Comparison of ENCODE assay signal across 24 cellular contexts in genomic region chr1:92752719-92753118, GRCh38. TPM values are rescaled to one million over a fixed set of nuclear protein-coding genes. Genes with fewer than 3 reads are reported as not detected.
DNase-seq lines count a peak whose midpoint lies in the region; ATAC-seq and TF ChIP-seq lines count a peak whose summit lies in the region.
"Had no signal": no experiment of that assay in that cellular context is flagged by ENCODE, and none has a peak within 500 bp of the region (broad histone marks: within the 10 kb centered on the region; RNA-seq: fewer than 3 reads in every experiment).

No MANE protein-coding gene starts in this region.

- no peak overlapping the region for H3K4me3 Mint-ChIP-seq in activated naive CD8-positive, alpha-beta T cell treated with anti-CD3 and anti-CD28 coated beads for 36 hours
- H3K4me3 Mint-ChIP-seq: activated CD4-positive, alpha-beta T cell treated with anti-CD3 and anti-CD28 coated beads, Interleukin-2, amount 10 ng/mL, durations not matched to agents 7 days and 5 days; activated naive CD8-positive, alpha-beta T cell treated with anti-CD3 and anti-CD28 coated beads, Interleukin-2, amount 10 ng/mL, durations not matched to agents 7 days and 5 days; CD8-positive, alpha-beta T cell; naive B cell; stimulated activated effector memory CD8-positive, alpha-beta T cell treated with anti-CD3 and anti-CD28 coated beads, Interleukin-12 subunit alpha, Interleukin-12 subunit beta, amount 100 ng/mL, for 72 hours had no signal

- H3F3A ChIP-seq in GM23248 (ENCODE audit: insufficient read depth), result peaks cover 49% of the 10 kb centered on the region

- H3K27me3 Mint-ChIP-seq in activated naive CD8-positive, alpha-beta T cell treated with anti-CD3 and anti-CD28 coated beads for 36 hours, result peaks cover 3% of the 10 kb centered on the region
- H3K27me3 Mint-ChIP-seq: naive B cell had no signal

- in situ Hi-C loops in GM23248 (cut with MboI), result no loop called here

- H3K27ac ChIP-seq in GM23248, result peak overlapping the region; percentile 84
- H3K27ac ChIP-seq: cardiac muscle cell, gastroesophageal sphincter, ovary, uterus had no signal

- peak overlapping the region; percentile 10; the same call in 1 of the 2 replicates for H3K9ac ChIP-seq in GM23248

- no peaks in the 10 kb centered on the region for H3K36me3 ChIP-seq in GM23248 (ENCODE audit: low read depth)
- H3K36me3 ChIP-seq: cardiac muscle cell, gastroesophageal sphincter, ovary, uterus had no signal

- no peaks in the 10 kb centered on the region for H4K20me1 ChIP-seq in GM23248 (ENCODE audit: insufficient read depth)

- H3K27ac Mint-ChIP-seq in activated naive CD8-positive, alpha-beta T cell treated with anti-CD3 and anti-CD28 coated beads for 36 hours, result no peak overlapping the region
- H3K27ac Mint-ChIP-seq: activated CD4-positive, alpha-beta T cell treated with anti-CD3 and anti-CD28 coated beads, Interleukin-2, amount 10 ng/mL, durations not matched to agents 7 days and 5 days; activated naive CD8-positive, alpha-beta T cell treated with anti-CD3 and anti-CD28 coated beads, Interleukin-2, amount 10 ng/mL, durations not matched to agents 7 days and 5 days; CD8-positive, alpha-beta T cell; stimulated activated effector memory CD8-positive, alpha-beta T cell treated with anti-CD3 and anti-CD28 coated beads, Interleukin-12 subunit alpha, Interleukin-12 subunit beta, amount 100 ng/mL, for 72 hours had no signal

- H3K9me2 ChIP-seq in GM23248 (ENCODE audit: insufficient read depth), result no peaks in the 10 kb centered on the region

- H3K4me2 ChIP-seq in GM23248 (ENCODE audit: unreplicated experiment), result peak overlapping the region; percentile 52

- H3K36me3 Mint-ChIP-seq in activated naive CD8-positive, alpha-beta T cell treated with anti-CD3 and anti-CD28 coated beads for 36 hours, result no peaks in the 10 kb centered on the region
- H3K36me3 Mint-ChIP-seq: activated naive CD8-positive, alpha-beta T cell treated with anti-CD3 and anti-CD28 coated beads, Interleukin-2, amount 10 ng/mL, durations not matched to agents 7 days and 5 days; CD8-positive, alpha-beta T cell; stimulated activated effector memory CD8-positive, alpha-beta T cell treated with anti-CD3 and anti-CD28 coated beads, Interleukin-12 subunit alpha, Interleukin-12 subunit beta, amount 100 ng/mL, for 72 hours had no signal

- peaks cover 46% of the 10 kb centered on the region for H3K4me1 ChIP-seq in GM23248 (ENCODE audit: insufficient read depth)
- H3K4me1 ChIP-seq: uterus had no signal

- H3K79me2 ChIP-seq in GM23248 (ENCODE audit: insufficient read depth), result peaks cover 66% of the 10 kb centered on the region

- no peak for ATAC-seq in HG02840 (IDR thresholded peaks at IDR 0.05; ENCODE audit: low FRiP score, unreplicated experiment)
- ATAC-seq: CD8-positive, alpha-beta T cell; gastroesophageal sphincter; HCT116; right cardiac atrium; Right ventricle myocardium inferior; stimulated activated effector memory CD8-positive, alpha-beta T cell treated with anti-CD3 and anti-CD28 coated beads, Interleukin-12 subunit alpha, Interleukin-12 subunit beta, amount 100 ng/mL, for 72 hours had no signal

- no peaks in the 10 kb centered on the region for H3K4me1 Mint-ChIP-seq in activated naive CD8-positive, alpha-beta T cell treated with anti-CD3 and anti-CD28 coated beads for 36 hours
- H3K4me1 Mint-ChIP-seq: activated CD4-positive, alpha-beta T cell treated with anti-CD3 and anti-CD28 coated beads, Interleukin-2, amount 10 ng/mL, durations not matched to agents 7 days and 5 days; activated naive CD8-positive, alpha-beta T cell treated with anti-CD3 and anti-CD28 coated beads, Interleukin-2, amount 10 ng/mL, durations not matched to agents 7 days and 5 days; stimulated activated effector memory CD8-positive, alpha-beta T cell treated with anti-CD3 and anti-CD28 coated beads, Interleukin-12 subunit alpha, Interleukin-12 subunit beta, amount 100 ng/mL, for 72 hours had no signal

- no peak for TF ChIP-seq CTCF in fibroblast of mammary gland (conservative IDR thresholded peaks at IDR 0.05; ENCODE audit: control insufficient read depth, insufficient read depth, low read depth, low read length)

- H3K9me3 ChIP-seq in GM23248 (ENCODE audit: low read depth), result no peaks in the 10 kb centered on the region
- H3K9me3 ChIP-seq: gastroesophageal sphincter, ovary, uterus had no signal

- H3K9me3 Mint-ChIP-seq in activated naive CD8-positive, alpha-beta T cell treated with anti-CD3 and anti-CD28 coated beads for 36 hours, result no peaks in the 10 kb centered on the region
- H3K9me3 Mint-ChIP-seq: activated CD4-positive, alpha-beta T cell treated with anti-CD3 and anti-CD28 coated beads, Interleukin-2, amount 10 ng/mL, durations not matched to agents 7 days and 5 days; activated naive CD8-positive, alpha-beta T cell treated with anti-CD3 and anti-CD28 coated beads, Interleukin-2, amount 10 ng/mL, durations not matched to agents 7 days and 5 days; stimulated activated effector memory CD8-positive, alpha-beta T cell treated with anti-CD3 and anti-CD28 coated beads, Interleukin-12 subunit alpha, Interleukin-12 subunit beta, amount 100 ng/mL, for 72 hours had no signal

- no peak overlapping the region for H2AFZ ChIP-seq in GM23248

- DNase-seq in A172 (ENCODE audit: low spot score) (peak; percentile 11), GM23248 (peak; percentile 73), SK-N-DZ (ENCODE audit: low spot score) (peak; percentile 10), fibroblast of mammary gland (ENCODE audit: low read depth) (peak; percentile 31), NCI-H1092 (lab: John Stamatoyannopoulos, UW) (no peak), NCI-H1930 (lab: John Stamatoyannopoulos, UW) (no peak)
- no peak for DNase-seq in activated naive CD8-positive, alpha-beta T cell treated with anti-CD3 and anti-CD28 coated beads for 36 hours
- DNase-seq: activated CD4-positive, alpha-beta T cell treated with anti-CD3 and anti-CD28 coated beads, Interleukin-2, amount 10 ng/mL, durations not matched to agents 7 days and 5 days; activated naive CD8-positive, alpha-beta T cell treated with anti-CD3 and anti-CD28 coated beads, Interleukin-2, amount 10 ng/mL, durations not matched to agents 7 days and 5 days; CD8-positive, alpha-beta T cell; DMS79 treated with DMSO at 0.1 percent for 48 hours; naive B cell; NCI-H1417 treated with DMSO at 0.1 percent for 48 hours; NCI-H526; ovary; right cardiac atrium; T-helper 1 cell; uterus had no signal

- no peak overlapping the region for H3K4me3 ChIP-seq in GM23248
- H3K4me3 ChIP-seq in fibroblast of mammary gland (ENCODE audit: control insufficient read depth, low read depth, low read length), result no peak overlapping the region
- H3K4me3 ChIP-seq: cardiac muscle cell, gastroesophageal sphincter, ovary, uterus had no signal

- no peaks in the 10 kb centered on the region for H3K27me3 ChIP-seq in GM23248 (replicated peaks; ENCODE audit: insufficient read depth)
- H3K27me3 ChIP-seq: cardiac muscle cell, gastroesophageal sphincter, ovary, uterus had no signal

- WGBS in GM23248 (ENCODE audit: low coverage in 1 of 2, low lambda C conversion rate in 2 of 2, missing lambda C conversion rate in 2 of 2), 2 experiments, result 23 to 43% methylated on average over 3 of the region's 3 CpGs

RNA-seq across cellular contexts. Expression of gene EVI5, which starts 32.2 kb away (rescaled TPM):
- 11.0 and 21.3 TPM in 2 replicates for total RNA-seq in A172 (2014; rRNA removed; shearing (Covaris generic))
- 16.5 and 24.5 TPM in 2 replicates for total RNA-seq in GM23248 (2014; rRNA removed; shearing (Covaris generic))
- 18.7 and 20.0 TPM in 2 replicates for polyA plus RNA-seq in GM23248 (2016; fragmentation: Nextera tagmentation; extraction: Ambion mirVana)
- 3.1 and 3.2 TPM in 2 replicates for polyA plus RNA-seq in SK-N-DZ (2014; cell fraction: cytosol; rRNA removed)
- polyA plus RNA-seq in SK-N-DZ (2014; cell fraction: nucleus; rRNA removed), result 2.2 and 2.3 TPM in 2 replicates
- total RNA-seq in activated naive CD8-positive, alpha-beta T cell treated with anti-CD3 and anti-CD28 coated beads for 36 hours, result 10 to 100 TPM; 13.6 to 13.8 TPM

Comparison
In these comparisons a context has a peak if more than half of its experiments do, and no peak if none do; other contexts are left out.
1. DNase-seq: peak in A172 (single experiment), GM23248 (single experiment), SK-N-DZ (single experiment) and fibroblast of mammary gland (single experiment); none in activated naive CD8-positive, alpha-beta T cell treated with anti-CD3 and anti-CD28 coated beads for 36 hours (single experiment), NCI-H1092 (single experiment) and NCI-H1930 (0 of 2).